22 cellular contexts compared by ENCODE assay signal in genomic region chr22:37927129-37927936, GRCh38. TPM values are rescaled to one million over a fixed set of nuclear protein-coding genes. Genes with fewer than 3 reads are reported as not detected.
DNase-seq lines count a peak whose midpoint lies in the region; FAIRE-seq and TF ChIP-seq lines count a peak whose summit lies in the region.
"Had no signal": no experiment of that assay in that cellular context is flagged by ENCODE, and none has a peak within 500 bp of the region (broad histone marks: within the 10 kb centered on the region; RNA-seq: fewer than 3 reads in every experiment).

No MANE protein-coding gene starts in this region.

- H3K4me1 Mint-ChIP-seq in activated naive CD4-positive, alpha-beta T cell treated with anti-CD3 and anti-CD28 coated beads for 36 hours (ENCODE audit: low read depth) = no peaks in the 10 kb centered on the region
- peaks cover 3% of the 10 kb centered on the region for H3K4me1 Mint-ChIP-seq in endodermal cell

- POLR2A ChIA-PET in RWPE1 (lab: Yijun Ruan, JAX; ENCODE audit: low non-redundant PET) = interaction anchor here (1.0 kb wide), 1 partner anchor 12 kb away, joined by 3 read pairs; no protein-coding TSS in a partner anchor

- H3K27me3 Mint-ChIP-seq in activated naive CD4-positive, alpha-beta T cell treated with anti-CD3 and anti-CD28 coated beads for 36 hours (ENCODE audit: low read depth) = no peaks in the 10 kb centered on the region
- H3K27me3 Mint-ChIP-seq in endodermal cell (ENCODE audit: insufficient read depth) = peaks cover 19% of the 10 kb centered on the region
- H3K27me3 Mint-ChIP-seq: CD4-positive, alpha-beta memory T cell had no signal

- H3K9ac ChIP-seq in BLaER1 = peak overlapping the region; percentile 80
- no peak overlapping the region for H3K9ac ChIP-seq in kidney (ENCODE audit: low read length in 2 of 2)
- no peak overlapping the region for H3K9ac ChIP-seq in endodermal cell (ENCODE audit: extremely low read depth, low read length, poor library complexity, severe bottlenecking)

- no peaks in the 10 kb centered on the region for H3K9me3 Mint-ChIP-seq in activated naive CD4-positive, alpha-beta T cell treated with anti-CD3 and anti-CD28 coated beads for 36 hours
- H3K9me3 Mint-ChIP-seq in endodermal cell = no peaks in the 10 kb centered on the region
- H3K9me3 Mint-ChIP-seq: HFFc6 had no signal

- H3K4me3 Mint-ChIP-seq in activated naive CD4-positive, alpha-beta T cell treated with anti-CD3 and anti-CD28 coated beads for 36 hours = no peak overlapping the region
- no peak overlapping the region for H3K4me3 Mint-ChIP-seq in endodermal cell
- H3K4me3 Mint-ChIP-seq: CD4-positive, alpha-beta memory T cell; HFFc6 had no signal

- peaks cover 54% of the 10 kb centered on the region for H4K20me1 ChIP-seq in BLaER1

- intact Hi-C loops in kidney (cut with DNase I) = no loop called here
- intact Hi-C loops in stomach (cut with DNase I; ENCODE audit: low total_unique reads) = no loop called here
- intact Hi-C loops in activated naive CD4-positive, alpha-beta T cell treated with anti-CD3 and anti-CD28 coated beads for 36 hours (cut with micrococcal nuclease) = no loop called here

- peak overlapping the region; percentile 99 for H3K4me2 ChIP-seq in BLaER1

- CTCF ChIA-PET in RWPE1 (lab: Yijun Ruan, JAX) = no interaction called here
- CTCF ChIA-PET in activated naive CD4-positive, alpha-beta T cell treated with anti-CD3 and anti-CD28 coated beads for 36 hours (lab: Charles Lee) = interaction anchor here (0.7 to 3.0 kb wide), 4 partner anchors 21 to 110 kb away, joined by 3 to 7 read pairs (median 4); partner anchors contain the start of gene MICALL1

- peaks cover 25% of the 10 kb centered on the region for H3K36me3 ChIP-seq in BLaER1
- peaks cover 8 to 9% of the 10 kb centered on the region in 2 donors for H3K36me3 ChIP-seq in kidney (ENCODE audit: control insufficient read depth in 1 of 2, insufficient read depth in 2 of 2, low read length in 2 of 2)
- peaks cover 55 to 90% (median 86%) of the 10 kb centered on the region in 4 donors for H3K36me3 ChIP-seq in stomach
- peaks cover 24% of the 10 kb centered on the region for H3K36me3 ChIP-seq in endodermal cell (ENCODE audit: control insufficient read depth, insufficient read depth, low read length)

- H3K9me3 ChIP-seq in BLaER1 (no peaks in the 10 kb centered on the region), kidney (ENCODE audit: control insufficient read depth in 1 of 2, low read length in 2 of 2) (no peaks in the 10 kb centered on the region), stomach (no peaks in the 10 kb centered on the region), endodermal cell (ENCODE audit: control insufficient read depth, low read length) (no peaks in the 10 kb centered on the region)

- TF ChIP-seq CTCF in RWPE1 (conservative IDR thresholded peaks at IDR 0.05; ENCODE audit: low read depth) (no peak), kidney (IDR thresholded peaks at IDR 0.05; ENCODE audit: borderline replicate concordance, extremely low read depth, insufficient read depth) (no peak), stomach (IDR thresholded peaks at IDR 0.05) (no peak), endodermal cell (conservative IDR thresholded peaks at IDR 0.05) (no peak)

- DNase-seq in RWPE1 (ENCODE audit: low spot score) (no peak), kidney (peak; percentile 70), stomach (no peak), NCI-H187 (lab: John Stamatoyannopoulos, UW) (no peak), endodermal cell (no peak)
- no peak for DNase-seq in activated naive CD4-positive, alpha-beta T cell treated with anti-CD3 and anti-CD28 coated beads for 36 hours
- DNase-seq: ACHN; CD4-positive, alpha-beta memory T cell; DMS153; DMS79 treated with DMSO at 0.1 percent for 48 hours; EL; HCEC 1CT; HFFc6 had no signal

- TF ChIP-seq POLR2A in stomach (IDR thresholded peaks at IDR 0.05) = no peak

- no peak for TF ChIP-seq EP300 in stomach (IDR thresholded peaks at IDR 0.05)

- no peak for FAIRE-seq in kidney (lab: Jason Lieb, UNC)
- FAIRE-seq: D721Med, G401.6, GM12891, GM19239 had no signal

- H3K27ac Mint-ChIP-seq in activated naive CD4-positive, alpha-beta T cell treated with anti-CD3 and anti-CD28 coated beads for 36 hours = no peak overlapping the region
- H3K27ac Mint-ChIP-seq in endodermal cell = no peak overlapping the region
- H3K27ac Mint-ChIP-seq: HFFc6 had no signal

- no peaks in the 10 kb centered on the region for H3K27me3 ChIP-seq in BLaER1
- H3K27me3 ChIP-seq in stomach = no peaks in the 10 kb centered on the region
- H3K27me3 ChIP-seq in endodermal cell (ENCODE audit: control insufficient read depth, insufficient read depth, low read length, poor library complexity, severe bottlenecking) = peaks cover 36% of the 10 kb centered on the region

- H3K4me3 ChIP-seq in BLaER1 = peak overlapping the region; percentile 71
- H3K4me3 ChIP-seq in kidney (ENCODE audit: low read length in 2 of 2) = no peak overlapping the region
- H3K4me3 ChIP-seq in stomach = peak overlapping the region in 2 of 4 donors; percentile 22 to 33
- no peak overlapping the region for H3K4me3 ChIP-seq in endodermal cell (ENCODE audit: low read length)

- H3K4me1 ChIP-seq in BLaER1 (peaks cover 99% of the 10 kb centered on the region), kidney (ENCODE audit: control insufficient read depth in 1 of 2, insufficient read depth in 1 of 2, low read depth in 1 of 2, low read length in 2 of 2) (no peaks in the 10 kb centered on the region), stomach (peaks cover 47 to 86% (median 79%) of the 10 kb centered on the region in 4 donors), endodermal cell (ENCODE audit: control insufficient read depth, insufficient read depth, low read length) (no peaks in the 10 kb centered on the region)

- no peaks in the 10 kb centered on the region for H3K36me3 Mint-ChIP-seq in activated naive CD4-positive, alpha-beta T cell treated with anti-CD3 and anti-CD28 coated beads for 36 hours (ENCODE audit: low read depth)
- peaks cover 42% of the 10 kb centered on the region for H3K36me3 Mint-ChIP-seq in endodermal cell (ENCODE audit: low read depth)

- 84 to 91% (median 90%) methylated on average over 16 to 29 of the region's 29 CpGs for WGBS in stomach, 5 donors
- WGBS in endodermal cell (ENCODE audit: insufficient coverage in 1 of 2, insufficient read length in 1 of 2), 2 experiments = 96% methylated on average over 23 to 29 of the region's 29 CpGs

- peak overlapping the region; percentile 90 for H3K27ac ChIP-seq in BLaER1
- peak overlapping the region; percentile 82 for H3K27ac ChIP-seq in RWPE1
- H3K27ac ChIP-seq in kidney (ENCODE audit: low read depth in 2 of 2, low read length in 2 of 2) = no peak overlapping the region
- peak overlapping the region; percentile 33 to 81 (median 76) for H3K27ac ChIP-seq in stomach
- no peak overlapping the region for H3K27ac ChIP-seq in endodermal cell (ENCODE audit: low read depth, low read length)
- H3K27ac ChIP-seq: C4-2B had no signal

RNA-seq across cellular contexts. Expression of gene MICALL1, which starts 21.2 kb away (rescaled TPM):
- 30.9 TPM for total RNA-seq in kidney
- 9.6 TPM for polyA plus RNA-seq in kidney (ENCODE audit: insufficient read depth, low read depth, low replicate concordance)
- 100 to 1,000 TPM in 3 of 5 donors, 10 to 100 TPM in 2; 31.4 to 155 (median 112) TPM for total RNA-seq in stomach
- 10 to 100 TPM; 17.7 to 55.1 (median 35.6) TPM for polyA plus RNA-seq in stomach
- 10 to 100 TPM; 12.0 to 12.9 TPM for total RNA-seq in activated naive CD4-positive, alpha-beta T cell treated with anti-CD3 and anti-CD28 coated beads for 36 hours
- total RNA-seq in endodermal cell = 10 to 100 TPM; 33.5 to 36.6 TPM
- polyA plus RNA-seq in endodermal cell (2013, experiment 1 of 2) = 28.1 TPM
- polyA plus RNA-seq in endodermal cell (2013, experiment 2 of 2) = 24.7 TPM

RNA-seq across cellular contexts. Expression of gene C22orf23, which starts 26.1 kb away (rescaled TPM):
- total RNA-seq in kidney = 0.57 TPM
- polyA plus RNA-seq in kidney (ENCODE audit: insufficient read depth, low read depth, low replicate concordance) = 1.0 TPM
- total RNA-seq in stomach = not detected
- 1 to 10 TPM in 1 of 3 donors, under 1 TPM in 2; 0.18 to 1.2 (median 0.31) TPM for polyA plus RNA-seq in stomach
- total RNA-seq in activated naive CD4-positive, alpha-beta T cell treated with anti-CD3 and anti-CD28 coated beads for 36 hours = not detected
- under 1 TPM; 0.29 to 0.44 TPM for total RNA-seq in endodermal cell
- polyA plus RNA-seq in endodermal cell (2013, experiment 1 of 2) = 1.4 TPM
- 1.1 TPM for polyA plus RNA-seq in endodermal cell (2013, experiment 2 of 2)
- total RNA-seq: CD4-positive, alpha-beta memory T cell had no signal
- polyA plus RNA-seq: CD4-positive, alpha-beta memory T cell had no signal

RNA-seq across cellular contexts. Expression of gene POLR2F, which starts 26.2 kb away (rescaled TPM):
- total RNA-seq in kidney = 57.9 TPM
- 121 TPM for polyA plus RNA-seq in kidney (ENCODE audit: insufficient read depth, low read depth, low replicate concordance)
- 100 to 1,000 TPM in 2 of 5 donors, 10 to 100 TPM in 3; 41.5 to 145 (median 74.5) TPM for total RNA-seq in stomach
- polyA plus RNA-seq in stomach = 100 to 1,000 TPM; 139 to 149 (median 146) TPM
- 10 to 100 TPM; 70.1 to 70.6 TPM for total RNA-seq in activated naive CD4-positive, alpha-beta T cell treated with anti-CD3 and anti-CD28 coated beads for 36 hours
- 100 to 1,000 TPM in 1 of 2 donors, 10 to 100 TPM in 1; 98.0 to 105 TPM for total RNA-seq in endodermal cell
- polyA plus RNA-seq in endodermal cell (2013, experiment 1 of 2) = 122 TPM
- polyA plus RNA-seq in endodermal cell (2013, experiment 2 of 2) = 100 TPM

RNA-seq across cellular contexts. Expression of gene SOX10, which starts 57.0 kb away (rescaled TPM):
- total RNA-seq in kidney = 1.5 TPM
- polyA plus RNA-seq in kidney (ENCODE audit: insufficient read depth, low read depth, low replicate concordance) = 0.22 TPM
- 1 to 10 TPM in 3 of 5 donors, not detected in 2; 2.9 to 4.9 (median 4.4) TPM for total RNA-seq in stomach
- 1 to 10 TPM; 1.7 to 3.2 (median 2.6) TPM for polyA plus RNA-seq in stomach
- total RNA-seq in activated naive CD4-positive, alpha-beta T cell treated with anti-CD3 and anti-CD28 coated beads for 36 hours = not detected
- 10 to 100 TPM; 11.2 to 13.4 TPM for total RNA-seq in endodermal cell
- polyA plus RNA-seq in endodermal cell (2013, experiment 1 of 2) = 45.9 TPM
- 42.6 TPM for polyA plus RNA-seq in endodermal cell (2013, experiment 2 of 2)
- total RNA-seq: A172; CD4-positive, alpha-beta memory T cell; H4; HFFc6; HT1080 had no signal
- polyA plus RNA-seq: CD4-positive, alpha-beta memory T cell had no signal

Comparison
In these comparisons a context has a peak if more than half of its experiments do, and no peak if none do; other contexts are left out.
1. H3K27ac ChIP-seq: peak in BLaER1 (single experiment), RWPE1 (single experiment) and stomach (5 of 5); none in kidney (0 of 2) and endodermal cell (single experiment).